In the genomic region with DNA sequence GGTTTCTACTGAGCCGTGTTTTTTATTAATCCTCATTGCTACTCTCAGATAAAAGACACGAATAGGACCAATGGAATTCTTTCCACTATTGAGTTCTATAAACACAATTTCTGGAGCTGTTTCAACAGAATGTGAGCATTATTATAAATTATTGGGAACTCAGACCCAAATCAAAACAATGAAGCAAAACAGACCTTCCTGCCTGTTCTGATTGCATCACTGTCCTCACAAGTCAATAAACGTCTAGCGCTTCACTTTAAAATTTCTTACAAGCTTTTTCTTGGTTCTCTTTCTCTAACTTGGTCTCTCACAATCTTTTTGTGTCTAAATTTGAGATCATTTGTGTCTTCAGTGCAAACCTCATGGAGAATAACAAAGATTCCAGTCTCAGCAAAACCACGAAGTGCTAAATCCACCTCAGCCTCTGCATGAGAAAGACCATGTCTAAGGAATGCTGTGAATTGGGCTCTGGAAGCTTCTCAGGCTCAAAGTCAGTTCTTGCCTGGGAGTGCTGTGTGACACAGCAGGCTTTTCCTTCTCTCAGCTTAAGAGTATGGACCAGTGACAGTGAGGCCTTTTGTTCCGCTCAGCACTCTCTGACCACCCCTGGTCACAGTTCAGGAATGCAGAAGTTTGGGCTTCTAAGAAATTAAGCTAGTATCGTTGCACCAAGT, we compare ENCODE assay signal across 13 cellular contexts. TPM values are rescaled to one million over a fixed set of nuclear protein-coding genes. Genes with fewer than 3 reads are reported as not detected.
DNase-seq lines count a peak whose midpoint lies in the region; ATAC-seq and TF ChIP-seq lines count a peak whose summit lies in the region.
"Had no signal": no experiment of that assay in that cellular context is flagged by ENCODE, and none has a peak within 500 bp of the region (broad histone marks: within the 10 kb centered on the region; RNA-seq: fewer than 3 reads in every experiment).

No MANE protein-coding gene starts in this region.

- H3K4me1 ChIP-seq in right cardiac atrium (ENCODE audit: control insufficient read depth, insufficient read depth, low read length) = no peaks in the 10 kb centered on the region
- H3K4me1 ChIP-seq in prostate gland (replicated peaks) = no peaks in the 10 kb centered on the region

- 44% methylated on average over 7 of the region's 7 CpGs for WGBS in right cardiac atrium
- 35% methylated on average over 7 of the region's 7 CpGs for WGBS in prostate gland

- intact Hi-C loops in right cardiac atrium (cut with DNase I) (no loop called here), prostate gland (cut with DNase I) (no loop called here), left colon (cut with DNase I, micrococcal nuclease) (no loop called here)

- H3K36me3 ChIP-seq in prostate gland = no peaks in the 10 kb centered on the region

- H3K27ac ChIP-seq in VCaP = peak overlapping the region; percentile 23; the same call in 1 of the 2 replicates
- H3K27ac ChIP-seq in right cardiac atrium (ENCODE audit: low read length) = peak overlapping the region; percentile 37
- H3K27ac ChIP-seq in prostate gland = peak overlapping the region; percentile 15 to 42

- no peaks in the 10 kb centered on the region for H3K9me3 ChIP-seq in right cardiac atrium (ENCODE audit: control insufficient read depth, low read length)
- H3K9me3 ChIP-seq in prostate gland = no peaks in the 10 kb centered on the region

- no peak for TF ChIP-seq POLR2A in prostate gland (IDR thresholded peaks at IDR 0.05)

- ATAC-seq in right cardiac atrium (peak; percentile 64 to 76), left colon (no peak)

- H3K4me3 ChIP-seq in right cardiac atrium (ENCODE audit: low read length) (peak overlapping the region; percentile 28), prostate gland (no peak overlapping the region)

- H3K27me3 ChIP-seq in right cardiac atrium (ENCODE audit: control insufficient read depth, insufficient read depth) (no peaks in the 10 kb centered on the region), prostate gland (replicated peaks; ENCODE audit: insufficient read depth) (no peaks in the 10 kb centered on the region)

- no peak for TF ChIP-seq CTCF in VCaP (conservative IDR thresholded peaks at IDR 0.05)
- TF ChIP-seq CTCF in prostate gland (IDR thresholded peaks at IDR 0.05) = no peak

- DNase-seq in AG20443 (ENCODE audit: low spot score) = peak; percentile 65
- peak in 2 of 3 donors; percentile 15 to 40 for DNase-seq in right cardiac atrium
- no peak for DNase-seq in prostate gland (ENCODE audit: low spot score)
- DNase-seq in NCI-H2029 treated with DMSO at 0.1 percent for 48 hours (lab: John Stamatoyannopoulos, UW) = no peak
- DNase-seq in left colon = no peak
- no peak for DNase-seq in activated CD8-positive, alpha-beta memory T cell treated with anti-CD3 and anti-CD28 coated beads, Interleukin-2, amount 50 U/mL, for 4 hours
- no peak for DNase-seq in DMS153 (lab: John Stamatoyannopoulos, UW)
- DNase-seq: NCI-H1048; NK-92 treated with Interleukin-12 subunit alpha and Interleukin-12 subunit beta, amount 100 ng/mL, for 24 hours; stimulated activated CD4-positive, alpha-beta T cell treated with anti-CD3 and anti-CD28 coated beads, Interleukin-4, amount 100 ng/mL, for 4 hours had no signal

RNA-seq across cellular contexts. Expression of gene ARHGAP28, which starts 22.8 kb away (rescaled TPM):
- total RNA-seq in right cardiac atrium (1 to 10 TPM; 3.2 to 6.1 (median 4.0) TPM), prostate gland (10 to 100 TPM; 20.3 to 22.6 TPM), left colon (1 to 10 TPM; 2.1 to 6.5 TPM)
- 0.93 TPM for polyA plus RNA-seq in right cardiac atrium
- total RNA-seq: mononuclear cell had no signal
- polyA plus RNA-seq: CD14-positive monocyte had no signal

Comparison
In these comparisons a context has a peak if more than half of its experiments do, and no peak if none do; other contexts are left out.
1. DNase-seq: peak in AG20443 (single experiment) and right cardiac atrium (2 of 3); none in prostate gland (single experiment), NCI-H2029 treated with DMSO at 0.1 percent for 48 hours (single experiment), left colon (0 of 2), activated CD8-positive, alpha-beta memory T cell treated with anti-CD3 and anti-CD28 coated beads, Interleukin-2, amount 50 U/mL, for 4 hours (single experiment) and DMS153 (single experiment).
2. Peak in every context shown above with its lines, with median percentiles within 50 percentile points of each other: H3K27ac ChIP-seq.